1 cellular context compared by ENCODE assay signal in the genomic region with DNA sequence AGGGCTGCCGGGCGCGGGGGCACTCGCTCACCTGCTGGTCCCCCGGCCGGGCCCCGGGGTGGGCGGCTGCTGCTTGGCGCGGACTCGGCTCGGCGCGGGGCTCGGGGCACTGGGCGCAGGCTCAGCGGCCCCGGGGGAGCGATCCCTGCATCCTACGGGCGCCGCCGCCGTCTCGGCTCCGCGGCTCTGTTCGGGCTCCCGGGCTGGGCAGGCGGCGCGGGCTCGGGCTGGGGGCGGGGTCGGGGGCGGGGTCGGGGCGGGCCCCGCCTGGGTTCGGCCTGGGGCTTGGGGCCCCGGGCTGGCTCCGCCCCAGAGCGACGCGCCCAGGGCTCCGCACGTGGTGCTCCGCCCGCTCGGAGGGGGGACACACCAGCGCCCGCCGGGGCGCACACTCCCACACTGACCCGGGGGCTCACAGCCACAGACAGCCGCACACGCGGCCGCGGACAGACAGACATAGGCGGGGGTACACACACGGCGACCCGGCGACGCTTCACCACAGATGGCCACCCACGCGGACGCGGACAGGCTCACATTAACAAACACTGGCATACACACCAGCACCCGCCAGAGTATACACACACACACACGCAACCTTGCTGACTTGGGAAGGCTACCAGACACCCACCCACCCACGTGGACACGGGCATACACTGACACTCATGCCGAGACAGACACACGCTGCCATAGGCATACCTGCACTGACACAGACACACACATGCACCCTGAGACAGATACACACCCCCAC.
TF ChIP-seq lines count a peak whose summit lies in the region.

TSS of gene SCN5A (minus strand) at position 188 of the 748 bp plus-strand sequence. CDS start 16,380 bp downstream, outside the sequence.

TF ChIP-seq in WTC11, 78 proteins besides CTCF, POLR2A, EP300 and RAD21 (continued from another document and continues in another):
- no peak for TF ChIP-seq E2F1 (CRISPR knock-in tag; IDR thresholded peaks at IDR 0.05)
- no peak; the same call in 1 of the 2 replicates for TF ChIP-seq SP1 (CRISPR knock-in tag; conservative IDR thresholded peaks at IDR 0.05)
- no peak for TF ChIP-seq E2F4 (CRISPR knock-in tag; IDR thresholded peaks at IDR 0.05; ENCODE audit: borderline replicate concordance, low read depth)
- TF ChIP-seq, protein P1, sequence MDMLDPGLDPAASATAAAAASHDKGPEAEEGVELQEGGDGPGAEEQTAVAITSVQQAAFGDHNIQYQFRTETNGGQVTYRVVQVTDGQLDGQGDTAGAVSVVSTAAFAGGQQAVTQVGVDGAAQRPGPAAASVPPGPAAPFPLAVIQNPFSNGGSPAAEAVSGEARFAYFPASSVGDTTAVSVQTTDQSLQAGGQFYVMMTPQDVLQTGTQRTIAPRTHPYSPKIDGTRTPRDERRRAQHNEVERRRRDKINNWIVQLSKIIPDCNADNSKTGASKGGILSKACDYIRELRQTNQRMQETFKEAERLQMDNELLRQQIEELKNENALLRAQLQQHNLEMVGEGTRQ (CRISPR knock-in tag; IDR thresholded peaks at IDR 0.05) = peak; percentile 68
- TF ChIP-seq ZNF219 (CRISPR knock-in tag; IDR thresholded peaks at IDR 0.05; ENCODE audit: borderline replicate concordance) = 0 out of 2 replicates have a peak, but pooled peaks have one; percentile 43
- TF ChIP-seq SMAD3 (CRISPR knock-in tag; IDR thresholded peaks at IDR 0.05; ENCODE audit: borderline replicate concordance) = no peak
- TF ChIP-seq, protein P2, sequence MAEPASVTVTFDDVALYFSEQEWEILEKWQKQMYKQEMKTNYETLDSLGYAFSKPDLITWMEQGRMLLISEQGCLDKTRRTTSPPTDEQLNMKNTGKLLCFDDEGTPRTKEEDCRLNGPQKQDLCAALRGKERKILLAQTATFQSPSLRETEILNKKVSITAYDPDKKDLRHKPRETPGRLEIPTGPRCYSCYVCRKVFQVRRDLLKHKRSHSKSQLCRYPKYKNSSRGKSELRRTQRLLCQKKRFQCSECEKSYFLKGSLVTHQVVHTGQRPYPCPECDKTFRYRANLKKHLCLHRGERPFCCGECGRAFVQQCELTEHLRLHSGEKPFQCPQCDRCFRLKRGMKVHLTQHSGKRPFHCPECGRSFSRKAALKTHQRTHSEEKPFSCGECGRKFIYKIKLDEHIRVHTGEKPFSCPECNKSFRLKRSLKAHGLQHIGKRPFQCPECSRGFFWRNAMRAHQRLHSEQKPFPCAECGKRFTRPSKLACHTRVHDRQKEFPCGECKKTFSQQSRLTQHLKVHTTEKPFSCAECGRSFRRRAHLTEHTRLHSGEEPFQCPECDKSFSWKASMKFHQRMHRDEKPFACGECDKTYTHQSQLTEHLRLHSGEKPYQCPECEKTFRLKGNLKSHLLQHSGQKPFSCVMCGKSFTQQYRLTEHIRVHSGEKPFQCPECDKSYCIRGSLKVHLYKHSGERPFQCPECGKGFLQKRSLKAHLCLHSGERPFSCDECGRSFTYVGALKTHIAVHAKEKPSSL (CRISPR knock-in tag; conservative IDR thresholded peaks at IDR 0.05) = no peak
- TF ChIP-seq IRF1 (CRISPR knock-in tag; IDR thresholded peaks at IDR 0.05) = no peak
- TF ChIP-seq CREM (CRISPR knock-in tag; IDR thresholded peaks at IDR 0.05) = no peak
- no peak for TF ChIP-seq TCF7 (CRISPR knock-in tag; IDR thresholded peaks at IDR 0.05; ENCODE audit: low read depth)
- TF ChIP-seq PRRX2 (CRISPR knock-in tag; IDR thresholded peaks at IDR 0.05) = no peak
- no peak for TF ChIP-seq NR2C2 (CRISPR knock-in tag; IDR thresholded peaks at IDR 0.05)
- no peak for TF ChIP-seq HMGA2 (CRISPR knock-in tag; IDR thresholded peaks at IDR 0.05)
- TF ChIP-seq ARID4B (CRISPR knock-in tag; IDR thresholded peaks at IDR 0.05; ENCODE audit: borderline replicate concordance) = peak; percentile 52; the same call in 1 of the 2 replicates
- TF ChIP-seq, protein P3, sequence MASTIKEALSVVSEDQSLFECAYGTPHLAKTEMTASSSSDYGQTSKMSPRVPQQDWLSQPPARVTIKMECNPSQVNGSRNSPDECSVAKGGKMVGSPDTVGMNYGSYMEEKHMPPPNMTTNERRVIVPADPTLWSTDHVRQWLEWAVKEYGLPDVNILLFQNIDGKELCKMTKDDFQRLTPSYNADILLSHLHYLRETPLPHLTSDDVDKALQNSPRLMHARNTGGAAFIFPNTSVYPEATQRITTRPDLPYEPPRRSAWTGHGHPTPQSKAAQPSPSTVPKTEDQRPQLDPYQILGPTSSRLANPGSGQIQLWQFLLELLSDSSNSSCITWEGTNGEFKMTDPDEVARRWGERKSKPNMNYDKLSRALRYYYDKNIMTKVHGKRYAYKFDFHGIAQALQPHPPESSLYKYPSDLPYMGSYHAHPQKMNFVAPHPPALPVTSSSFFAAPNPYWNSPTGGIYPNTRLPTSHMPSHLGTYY (CRISPR knock-in tag; IDR thresholded peaks at IDR 0.05) = no peak
- no peak for TF ChIP-seq ZNF138 (CRISPR knock-in tag; conservative IDR thresholded peaks at IDR 0.05)
- TF ChIP-seq NFE2L1 (CRISPR knock-in tag; IDR thresholded peaks at IDR 0.05) = no peak
- no peak for TF ChIP-seq E2F5 (CRISPR knock-in tag; IDR thresholded peaks at IDR 0.05)
- TF ChIP-seq, protein P4, sequence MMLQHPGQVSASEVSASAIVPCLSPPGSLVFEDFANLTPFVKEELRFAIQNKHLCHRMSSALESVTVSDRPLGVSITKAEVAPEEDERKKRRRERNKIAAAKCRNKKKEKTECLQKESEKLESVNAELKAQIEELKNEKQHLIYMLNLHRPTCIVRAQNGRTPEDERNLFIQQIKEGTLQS (CRISPR knock-in tag; conservative IDR thresholded peaks at IDR 0.05) = no peak
- TF ChIP-seq, protein P5, sequence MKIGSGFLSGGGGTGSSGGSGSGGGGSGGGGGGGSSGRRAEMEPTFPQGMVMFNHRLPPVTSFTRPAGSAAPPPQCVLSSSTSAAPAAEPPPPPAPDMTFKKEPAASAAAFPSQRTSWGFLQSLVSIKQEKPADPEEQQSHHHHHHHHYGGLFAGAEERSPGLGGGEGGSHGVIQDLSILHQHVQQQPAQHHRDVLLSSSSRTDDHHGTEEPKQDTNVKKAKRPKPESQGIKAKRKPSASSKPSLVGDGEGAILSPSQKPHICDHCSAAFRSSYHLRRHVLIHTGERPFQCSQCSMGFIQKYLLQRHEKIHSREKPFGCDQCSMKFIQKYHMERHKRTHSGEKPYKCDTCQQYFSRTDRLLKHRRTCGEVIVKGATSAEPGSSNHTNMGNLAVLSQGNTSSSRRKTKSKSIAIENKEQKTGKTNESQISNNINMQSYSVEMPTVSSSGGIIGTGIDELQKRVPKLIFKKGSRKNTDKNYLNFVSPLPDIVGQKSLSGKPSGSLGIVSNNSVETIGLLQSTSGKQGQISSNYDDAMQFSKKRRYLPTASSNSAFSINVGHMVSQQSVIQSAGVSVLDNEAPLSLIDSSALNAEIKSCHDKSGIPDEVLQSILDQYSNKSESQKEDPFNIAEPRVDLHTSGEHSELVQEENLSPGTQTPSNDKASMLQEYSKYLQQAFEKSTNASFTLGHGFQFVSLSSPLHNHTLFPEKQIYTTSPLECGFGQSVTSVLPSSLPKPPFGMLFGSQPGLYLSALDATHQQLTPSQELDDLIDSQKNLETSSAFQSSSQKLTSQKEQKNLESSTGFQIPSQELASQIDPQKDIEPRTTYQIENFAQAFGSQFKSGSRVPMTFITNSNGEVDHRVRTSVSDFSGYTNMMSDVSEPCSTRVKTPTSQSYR (CRISPR knock-in tag; IDR thresholded peaks at IDR 0.05) = no peak
- peak; percentile 84; the same call in 1 of the 2 replicates for TF ChIP-seq MAX (CRISPR knock-in tag; IDR thresholded peaks at IDR 0.05)
- TF ChIP-seq ZSCAN18 (CRISPR knock-in tag; IDR thresholded peaks at IDR 0.05) = no peak
- no peak for TF ChIP-seq STAT6 (CRISPR knock-in tag; conservative IDR thresholded peaks at IDR 0.05; ENCODE audit: low read depth)
- no peak for TF ChIP-seq IRF2 (CRISPR knock-in tag; IDR thresholded peaks at IDR 0.05; ENCODE audit: borderline replicate concordance, low read depth)
